12 cellular contexts compared by ENCODE assay signal in the genomic region with DNA sequence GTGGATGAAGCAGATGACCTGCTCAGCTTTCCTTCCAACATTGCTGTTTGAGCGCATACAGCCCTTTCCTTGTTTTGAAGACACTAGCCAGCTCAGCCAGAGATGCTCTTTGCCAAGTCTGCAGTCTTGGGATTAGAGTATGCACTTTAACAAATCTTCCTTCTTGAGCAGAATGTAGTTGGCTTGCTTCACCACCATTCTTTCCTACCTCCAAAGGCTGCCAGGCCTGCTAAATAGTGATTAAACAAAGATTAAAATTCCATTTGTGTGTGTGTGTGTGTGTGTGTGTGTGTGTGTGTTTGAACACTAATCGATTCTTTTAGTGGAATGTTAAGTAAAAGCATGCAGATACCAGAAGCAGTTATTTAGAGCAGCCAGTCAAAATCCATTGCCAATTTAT.
DNase-seq lines count a peak whose midpoint lies in the region; ATAC-seq and TF ChIP-seq lines count a peak whose summit lies in the region.
"Had no signal": no experiment of that assay in that cellular context is flagged by ENCODE, and none has a peak within 500 bp of the region (broad histone marks: within the 10 kb centered on the region; RNA-seq: fewer than 3 reads in every experiment).

No MANE protein-coding gene starts in this region.

- no peaks in the 10 kb centered on the region for H3K36me3 ChIP-seq in adipocyte (ENCODE audit: control insufficient read depth, insufficient read depth, low read length, severe bottlenecking)
- H3K36me3 ChIP-seq in SJCRH30, result no peaks in the 10 kb centered on the region

- H3K9me3 ChIP-seq in AG04450 (ENCODE audit: control insufficient read depth, insufficient read depth, low read length) (no peaks in the 10 kb centered on the region), adipocyte (ENCODE audit: control insufficient read depth, low read length) (no peaks in the 10 kb centered on the region), SJCRH30 (replicated peaks) (no peaks in the 10 kb centered on the region)

- CTCF ChIA-PET in AG04450 (lab: Charles Lee), result interaction anchor here (0.6 to 3.3 kb wide), 4 partner anchors 9 to 91 kb away, joined by 3 to 15 read pairs (median 4); no protein-coding TSS in a partner anchor

- DNase-seq in AG04450 (ENCODE audit: low read depth, low spot score) (no peak), adipocyte (ENCODE audit: low read depth) (peak; percentile 65), foreskin fibroblast (peak; percentile 44 to 74), omental fat pad (ENCODE audit: low spot score) (no peak), NCI-H1417 treated with DMSO at 0.1 percent for 48 hours (lab: John Stamatoyannopoulos, UW) (no peak), SJCRH30 (no peak)
- DNase-seq: activated naive CD8-positive, alpha-beta T cell treated with anti-CD3 and anti-CD28 coated beads for 36 hours; foreskin melanocyte; NCI-H2081 treated with DMSO at 0.1 percent for 48 hours; stimulated activated CD4-positive, alpha-beta T cell treated with anti-CD3 and anti-CD28 coated beads, Interleukin-1b, Interleukin-23, amount 100 ng/mL, for 48 hours had no signal

- ATAC-seq in omental fat pad (ENCODE audit: low FRiP score), result peak; percentile 31
- ATAC-seq in GM18873 (IDR thresholded peaks at IDR 0.05; ENCODE audit: low FRiP score, unreplicated experiment), result no peak
- ATAC-seq in GM21423 (IDR thresholded peaks at IDR 0.05; ENCODE audit: unreplicated experiment), result no peak

- H3K4me1 ChIP-seq in adipocyte (ENCODE audit: control insufficient read depth, insufficient read depth, low read length) (peaks cover 40% of the 10 kb centered on the region), SJCRH30 (peaks cover 4% of the 10 kb centered on the region; the same call in 1 of the 2 replicates)

- H3K27ac ChIP-seq in AG04450 (ENCODE audit: low read depth, low read length) (peak overlapping the region; percentile 33), SJCRH30 (no peak overlapping the region)

- POLR2A ChIA-PET in AG04450 (lab: Yijun Ruan, JAX), result interaction anchor here (2.0 to 2.4 kb wide), 2 partner anchors 11 to 98 kb away, joined by 16 to 22 read pairs; partner anchors contain the start of gene GALNT10

- no peak for TF ChIP-seq CTCF in AG04450 (IDR thresholded peaks at IDR 0.05; ENCODE audit: low read depth, low read length)
- TF ChIP-seq CTCF in foreskin fibroblast (IDR thresholded peaks at IDR 0.05; ENCODE audit: low read depth, low read length), result no peak
- no peak for TF ChIP-seq CTCF in omental fat pad (IDR thresholded peaks at IDR 0.05)

- no peaks in the 10 kb centered on the region for H3K27me3 ChIP-seq in AG04450 (ENCODE audit: control insufficient read depth, insufficient read depth, low read length)
- no peaks in the 10 kb centered on the region for H3K27me3 ChIP-seq in adipocyte (replicated peaks; ENCODE audit: control insufficient read depth, insufficient read depth, low read length)
- H3K27me3 ChIP-seq in SJCRH30, result no peaks in the 10 kb centered on the region

- no peak overlapping the region for H3K4me3 ChIP-seq in AG04450 (ENCODE audit: low read depth, low read length)
- peak overlapping the region; percentile 35 for H3K4me3 ChIP-seq in adipocyte (ENCODE audit: low read length)
- no peak overlapping the region for H3K4me3 ChIP-seq in foreskin fibroblast (ENCODE audit: low read depth in 1 of 2, low read length in 2 of 2)
- H3K4me3 ChIP-seq in SJCRH30, result no peak overlapping the region

- H3K9ac ChIP-seq in adipocyte (ENCODE audit: low read length), result peak overlapping the region; percentile 51

Comparison
In these comparisons a context has a peak if more than half of its experiments do, and no peak if none do; other contexts are left out.
1. DNase-seq: peak in adipocyte (single experiment) and foreskin fibroblast (2 of 2); none in AG04450 (single experiment), omental fat pad (single experiment), NCI-H1417 treated with DMSO at 0.1 percent for 48 hours (single experiment) and SJCRH30 (0 of 2).